ENCODE assay signal across 9 cellular contexts in the genomic region with DNA sequence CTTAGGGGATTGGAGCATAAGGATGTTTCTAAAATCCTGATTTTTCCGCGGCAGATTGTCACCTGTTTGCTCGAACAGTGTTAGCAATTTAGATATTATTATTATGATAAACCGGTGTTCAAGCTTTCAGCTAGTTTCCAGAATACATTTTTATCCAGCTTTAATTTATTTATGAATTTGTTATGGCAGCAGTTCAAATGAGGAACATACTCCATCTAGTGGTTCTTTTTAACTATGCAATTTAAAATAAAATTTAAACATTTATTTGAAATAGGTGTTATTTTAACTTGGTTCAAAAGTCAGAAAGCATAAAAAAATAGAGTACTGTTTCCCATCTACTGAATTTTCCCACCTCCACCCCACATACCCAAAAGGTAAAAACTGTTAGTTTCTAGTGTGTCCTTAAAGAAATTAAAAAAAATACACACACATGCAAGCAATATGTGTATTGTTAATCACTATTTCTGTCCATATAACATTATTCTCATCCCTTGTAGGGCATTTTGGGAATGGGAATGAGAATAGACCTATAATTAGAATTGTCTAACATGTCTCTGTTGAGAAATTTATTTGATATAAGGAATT. TPM values are rescaled to one million over a fixed set of nuclear protein-coding genes. Genes with fewer than 3 reads are reported as not detected.
A peak's percentile ranks its signal among the peaks of the same experiment; 100 is the strongest.
DNase-seq lines count a peak whose midpoint lies in the region; ATAC-seq and TF ChIP-seq lines count a peak whose summit lies in the region.
"Had no signal": no experiment of that assay in that cellular context is flagged by ENCODE, and none has a peak within 500 bp of the region (broad histone marks: within the 10 kb centered on the region; RNA-seq: fewer than 3 reads in every experiment).

No MANE protein-coding gene starts in this region.

- no peak overlapping the region for H2BK12ac ChIP-seq in H9 (ENCODE audit: insufficient read length, low read depth, low read length)

- CTCF ChIA-PET in activated CD4-positive, alpha-beta T cell treated with anti-CD3 and anti-CD28 coated beads, Interleukin-2, amount 10 ng/mL, durations not matched to agents 7 days and 5 days (lab: Charles Lee) = interaction anchor here (0.5 to 1.6 kb wide), 6 partner anchors 9 to 1148 kb away, joined by 3 to 6 read pairs (median 3); no protein-coding TSS in a partner anchor

- H2BK15ac ChIP-seq in H9 (ENCODE audit: low read depth, low read length) = no peak overlapping the region

- peak; percentile 26 to 35 for DNase-seq in AML-193 (lab: John Stamatoyannopoulos, UW)
- DNase-seq in H9 = no peak
- no peak for DNase-seq in adrenal gland
- DNase-seq in left lobe of liver (ENCODE audit: low spot score) = no peak
- DNase-seq in activated CD4-positive, alpha-beta T cell treated with anti-CD3 and anti-CD28 coated beads, Interleukin-2, amount 10 ng/mL, durations not matched to agents 7 days and 5 days = no peak
- DNase-seq: T-helper 9 cell had no signal

- H3K27ac ChIP-seq in H9 (ENCODE audit: insufficient read length, low read depth, low read length) = no peak overlapping the region
- H3K27ac ChIP-seq in adrenal gland = no peak overlapping the region

- H2BK5ac ChIP-seq in H9 (ENCODE audit: insufficient read length, low read length) = no peak overlapping the region

- no peak overlapping the region for H3K23ac ChIP-seq in H9 (ENCODE audit: insufficient read length, low read depth, low read length)

- H3K4me1 Mint-ChIP-seq in H9 = peaks cover 24 to 26% of the 10 kb centered on the region in 2 experiments
- peaks cover 4% of the 10 kb centered on the region for H3K4me1 Mint-ChIP-seq in activated CD4-positive, alpha-beta T cell treated with anti-CD3 and anti-CD28 coated beads, Interleukin-2, amount 10 ng/mL, durations not matched to agents 7 days and 5 days

- no peak overlapping the region for H2BK120ac ChIP-seq in H9 (ENCODE audit: low read depth, low read length, poor library complexity, severe bottlenecking)

- intact Hi-C loops in adrenal gland (cut with DNase I) = no loop called here

- no peak overlapping the region for H3K4me2 ChIP-seq in H9 (ENCODE audit: insufficient read depth, insufficient read length, low read length)

- no peak overlapping the region for H3K4ac ChIP-seq in H9 (ENCODE audit: low read depth, low read length)

- H3K36me3 Mint-ChIP-seq in H9 (ENCODE audit: insufficient read depth in 1 of 3, low read depth in 3 of 3) = peaks cover 20 to 47% (median 27%) of the 10 kb centered on the region in 3 experiments
- H3K36me3 Mint-ChIP-seq in activated CD4-positive, alpha-beta T cell treated with anti-CD3 and anti-CD28 coated beads, Interleukin-2, amount 10 ng/mL, durations not matched to agents 7 days and 5 days (ENCODE audit: low read depth) = no peaks in the 10 kb centered on the region

- H3K4me1 ChIP-seq in H9 (ENCODE audit: insufficient read depth, low read length) (peaks cover 9% of the 10 kb centered on the region; the same call in 1 of the 2 replicates), adrenal gland (replicated peaks in 1 of 2) (no peaks in the 10 kb centered on the region)

- no peak for TF ChIP-seq POLR2A in adrenal gland (IDR thresholded peaks at IDR 0.05)
- no peak for TF ChIP-seq POLR2A in GM18505 (IDR thresholded peaks at IDR 0.05; ENCODE audit: borderline replicate concordance, extremely low read depth, insufficient read depth, insufficient read length)

- ATAC-seq in left lobe of liver = peak; percentile 36
- no peak for ATAC-seq in GM18505 (IDR thresholded peaks at IDR 0.05; ENCODE audit: unreplicated experiment)
- ATAC-seq in HG03354 (IDR thresholded peaks at IDR 0.05; ENCODE audit: poor library complexity, severe bottlenecking, unreplicated experiment) = no peak
- no peak for ATAC-seq in GM18870 (IDR thresholded peaks at IDR 0.05; ENCODE audit: unreplicated experiment)

- H3K9me3 ChIP-seq in H9 (ENCODE audit: control insufficient read depth, low read depth, low read length) (no peaks in the 10 kb centered on the region), adrenal gland (replicated peaks in 1 of 3) (peaks cover 0 to 5% (median 0%) of the 10 kb centered on the region in 3 donors)

- no peaks in the 10 kb centered on the region for H3K79me1 ChIP-seq in H9 (ENCODE audit: insufficient read depth, low read depth, low read length, poor library complexity, severe bottlenecking)

- no peak overlapping the region for H2AFZ ChIP-seq in H9 (ENCODE audit: low read length)

- H3K9ac ChIP-seq in H9 (ENCODE audit: extremely low read depth, insufficient read length, low read length) = no peak overlapping the region

- no peak overlapping the region for H4K91ac ChIP-seq in H9 (ENCODE audit: insufficient read length, low read depth, low read length)

- no peak overlapping the region for H2AK5ac ChIP-seq in H9 (ENCODE audit: insufficient read length, low read length)

- H3K23me2 ChIP-seq in H9 (ENCODE audit: insufficient read length, low read depth, low read length, poor library complexity, severe bottlenecking) = no peaks in the 10 kb centered on the region

- no peak overlapping the region for H4K8ac ChIP-seq in H9 (replicated peaks; ENCODE audit: insufficient read length, low read depth, low read length)

- H3K9me3 Mint-ChIP-seq in H9 = peaks cover 26 to 33% of the 10 kb centered on the region in 2 experiments
- peaks cover 8% of the 10 kb centered on the region for H3K9me3 Mint-ChIP-seq in activated CD4-positive, alpha-beta T cell treated with anti-CD3 and anti-CD28 coated beads, Interleukin-2, amount 10 ng/mL, durations not matched to agents 7 days and 5 days

- H3K4me3 Mint-ChIP-seq in H9 = no peak overlapping the region
- H3K4me3 Mint-ChIP-seq in activated CD4-positive, alpha-beta T cell treated with anti-CD3 and anti-CD28 coated beads, Interleukin-2, amount 10 ng/mL, durations not matched to agents 7 days and 5 days = no peak overlapping the region

- H4K20me1 ChIP-seq in H9 (ENCODE audit: control insufficient read depth, insufficient read depth, insufficient read length) = no peaks in the 10 kb centered on the region

- POLR2A ChIA-PET in activated CD4-positive, alpha-beta T cell treated with anti-CD3 and anti-CD28 coated beads, Interleukin-2, amount 10 ng/mL, durations not matched to agents 7 days and 5 days (lab: Charles Lee) = no interaction called here

- H2BK20ac ChIP-seq in H9 (ENCODE audit: low read depth, low read length, poor library complexity, severe bottlenecking) = no peak overlapping the region

- H3K27ac Mint-ChIP-seq in H9 = no peak overlapping the region
- no peak overlapping the region for H3K27ac Mint-ChIP-seq in activated CD4-positive, alpha-beta T cell treated with anti-CD3 and anti-CD28 coated beads, Interleukin-2, amount 10 ng/mL, durations not matched to agents 7 days and 5 days

- no peak overlapping the region for H4K5ac ChIP-seq in H9 (ENCODE audit: insufficient read length, low read depth, low read length)

- H3K56ac ChIP-seq in H9 (ENCODE audit: insufficient read length, low read depth, low read length) = no peak overlapping the region

- TF ChIP-seq CTCF in H9 (conservative IDR thresholded peaks at IDR 0.05) (peak; percentile 80), adrenal gland (IDR thresholded peaks at IDR 0.05) (peak; percentile 30 to 76 (median 60))

- WGBS in H9 (ENCODE audit: extremely low coverage, insufficient read length, low lambda C conversion rate) = no CpG with 5 or more reads among the region's 4 CpGs
- WGBS in adrenal gland, 4 donors = 14 to 24% (median 21%) methylated on average over 4 of the region's 4 CpGs

- H3K27me3 Mint-ChIP-seq in H9 (ENCODE audit: low read depth) = no peaks in the 10 kb centered on the region
- peaks cover 50% of the 10 kb centered on the region for H3K27me3 Mint-ChIP-seq in activated CD4-positive, alpha-beta T cell treated with anti-CD3 and anti-CD28 coated beads, Interleukin-2, amount 10 ng/mL, durations not matched to agents 7 days and 5 days

- H3K79me2 ChIP-seq in H9 (ENCODE audit: insufficient read depth, low read length) = 0 out of 2 replicates have a peak, but pooled peaks cover 4% of the 10 kb centered on the region

- no peak overlapping the region for H3K4me3 ChIP-seq in adrenal gland

- H3K36me3 ChIP-seq in adrenal gland (replicated peaks in 1 of 2) = no peaks in the 10 kb centered on the region

- H3K27me3 ChIP-seq in H9 (ENCODE audit: insufficient read depth, low read length) (no peaks in the 10 kb centered on the region), adrenal gland (no peaks in the 10 kb centered on the region)

- no peak overlapping the region for H3K18ac ChIP-seq in H9 (ENCODE audit: insufficient read length, low read depth, low read length)

- H3K14ac ChIP-seq in H9 (ENCODE audit: insufficient read depth, low read length) = no peak overlapping the region

- no peak overlapping the region for H3T11ph ChIP-seq in H9 (ENCODE audit: low read length)

RNA-seq across cellular contexts. Expression of a gene that starts 23.2 kb away (rescaled TPM):
- total RNA-seq in H9 (2021) (33.3 and 37.6 TPM in 2 replicates), adrenal gland (under 1 TPM in 1 of 8 donors, not detected in 7; 0.19 TPM), left lobe of liver (not detected)
- polyA plus RNA-seq in adrenal gland = under 1 TPM in 2 of 3 donors, not detected in 1; 0.05 to 0.13 TPM
- under 1 TPM in 1 of 2 experiments, not detected in 1; 0.15 TPM for total RNA-seq in activated CD4-positive, alpha-beta T cell treated with anti-CD3 and anti-CD28 coated beads, Interleukin-2, amount 10 ng/mL, durations not matched to agents 7 days and 5 days

Comparison
In these comparisons a context has a peak if more than half of its experiments do, and no peak if none do; other contexts are left out.
1. DNase-seq: peak in AML-193 (2 of 2); none in H9 (single experiment), adrenal gland (0 of 7), left lobe of liver (single experiment) and activated CD4-positive, alpha-beta T cell treated with anti-CD3 and anti-CD28 coated beads, Interleukin-2, amount 10 ng/mL, durations not matched to agents 7 days and 5 days (single experiment).
2. RNA of a gene that starts 23.2 kb away (total RNA-seq): 33.3 to 37.6 TPM in H9; 0.15 TPM in activated CD4-positive, alpha-beta T cell treated with anti-CD3 and anti-CD28 coated beads, Interleukin-2, amount 10 ng/mL, durations not matched to agents 7 days and 5 days, not detected in left lobe of liver (single experiment) and 0.19 TPM in adrenal gland; every median in the first group is over 10 times any median in the second.